ENCODE assay signal across 19 cellular contexts in the genomic region with DNA sequence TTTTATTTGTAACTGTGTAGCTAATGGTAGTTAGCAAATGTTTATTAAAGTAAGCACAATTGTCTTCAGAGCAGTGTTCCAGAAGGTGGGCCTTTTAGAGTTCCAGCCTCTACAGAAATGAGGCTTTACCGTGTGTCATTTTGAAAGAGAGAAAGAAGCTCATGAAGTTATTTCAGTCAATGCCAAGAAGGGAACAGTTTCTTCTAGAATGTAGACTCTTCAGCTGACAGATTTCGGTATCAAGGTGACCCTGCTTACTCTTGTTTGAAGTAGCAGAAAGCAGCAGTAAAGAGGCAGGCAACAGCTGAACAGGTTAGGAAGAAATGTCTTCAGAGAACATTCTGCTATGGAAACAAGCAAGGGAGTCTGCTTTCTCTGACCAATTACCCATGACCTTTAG.
DNase-seq lines count a peak whose midpoint lies in the region; ATAC-seq and TF ChIP-seq lines count a peak whose summit lies in the region.
"Had no signal": no experiment of that assay in that cellular context is flagged by ENCODE, and none has a peak within 500 bp of the region (broad histone marks: within the 10 kb centered on the region; RNA-seq: fewer than 3 reads in every experiment).

No MANE protein-coding gene starts in this region.

- TF ChIP-seq CTCF in GM12865 (IDR thresholded peaks at IDR 0.05; ENCODE audit: insufficient read depth, low read depth, low read length, missing control alignments) (no peak), GM10266 (IDR thresholded peaks at IDR 0.05; ENCODE audit: control insufficient read depth, insufficient read depth, low read depth, missing control alignments) (no peak)

- ATAC-seq in GM19395 (IDR thresholded peaks at IDR 0.05; ENCODE audit: unreplicated experiment) (peak; percentile 78), HG02798 (IDR thresholded peaks at IDR 0.05; ENCODE audit: poor library complexity, unreplicated experiment) (peak; percentile 71), HG03378 (IDR thresholded peaks at IDR 0.05; ENCODE audit: unreplicated experiment) (peak; percentile 64), HG02759 (IDR thresholded peaks at IDR 0.05; ENCODE audit: unreplicated experiment) (no peak)
- ATAC-seq: activated CD8-positive, alpha-beta memory T cell treated with anti-CD3 and anti-CD28 coated beads, Interleukin-2, amount 10 ng/mL, durations not matched to agents 7 days and 5 days; esophagus mucosa; K562; PC-3 had no signal

- H3K27ac ChIP-seq in SJCRH30, result no peak overlapping the region

- H3K4me3 ChIP-seq in GM12865 (ENCODE audit: low read depth, low read length), result no peak overlapping the region
- no peak overlapping the region for H3K4me3 ChIP-seq in SJCRH30
- H3K4me3 ChIP-seq: K562 had no signal

- H3K27me3 ChIP-seq in SJCRH30, result no peaks in the 10 kb centered on the region

- H3K36me3 ChIP-seq in SJCRH30, result no peaks in the 10 kb centered on the region

- no peaks in the 10 kb centered on the region for H3K4me1 ChIP-seq in SJCRH30

- H3K9me3 ChIP-seq in SJCRH30 (replicated peaks), result no peaks in the 10 kb centered on the region

- peak; percentile 66 for DNase-seq in GM12865 (ENCODE audit: low read depth)
- DNase-seq in GM10266 (ENCODE audit: extremely low spot score), result no peak
- no peak for DNase-seq in AG08396 (ENCODE audit: low spot score)
- DNase-seq in SJCRH30, result no peak
- DNase-seq: activated CD8-positive, alpha-beta memory T cell treated with anti-CD3 and anti-CD28 coated beads, Interleukin-2, amount 10 ng/mL, durations not matched to agents 7 days and 5 days; CD4-positive, CD25-positive, alpha-beta regulatory T cell; EL; midbrain; NCI-H1105; NCI-H2227 treated with DMSO at 0.1 percent for 48 hours; PC-3; stimulated activated naive CD4-positive, alpha-beta T cell; SW 1271 had no signal
